26 cellular contexts compared by ENCODE assay signal in genomic region chrX:21960569-21960968, GRCh38. TPM values are rescaled to one million over a fixed set of nuclear protein-coding genes. Genes with fewer than 3 reads are reported as not detected.
A peak's percentile ranks its signal among the peaks of the same experiment; 100 is the strongest.
DNase-seq lines count a peak whose midpoint lies in the region; ATAC-seq, FAIRE-seq and TF ChIP-seq lines count a peak whose summit lies in the region.
"Had no signal": no experiment of that assay in that cellular context is flagged by ENCODE, and none has a peak within 500 bp of the region (broad histone marks: within the 10 kb centered on the region; RNA-seq: fewer than 3 reads in every experiment).

No MANE protein-coding gene starts in this region.

- DNase-seq in HepG2 (ENCODE audit: low spot score): peak; percentile 27
- DNase-seq in right lobe of liver: no peak
- DNase-seq in WTC11 (ENCODE audit: low spot score): no peak
- DNase-seq in iris pigment epithelial cell (ENCODE audit: low read depth): peak; percentile 47
- peak; percentile 22 for DNase-seq in testis
- DNase-seq in activated T-helper 1 cell treated with anti-CD3 and anti-CD28 coated beads, Interleukin-12 subunit alpha, Interleukin-12 subunit beta, Interleukin-2, Interleukin-4 antibody, amounts not matched to agents 30 ng/mL and 10 ng/mL and 1 ng/mL, durations not matched to agents 14 hours and 24 hours and 36 hours (ENCODE audit: low spot score): no peak
- DNase-seq in cerebellar nuclear complex (lab: John Stamatoyannopoulos, UW): no peak
- no peak for DNase-seq in activated CD8-positive, alpha-beta T cell treated with anti-CD3 and anti-CD28 coated beads for 36 hours
- DNase-seq: ACHN; activated CD4-positive, CD25-positive, alpha-beta regulatory T cell treated with anti-CD3 and anti-CD28 coated beads, Interleukin-2, amount 50 U/mL, for 72 hours; activated CD8-positive, alpha-beta T cell treated with anti-CD3 and anti-CD28 coated beads, Interleukin-2, amount 10 ng/mL, durations not matched to agents 7 days and 5 days; activated effector memory CD4-positive, alpha-beta T cell treated with anti-CD3 and anti-CD28 coated beads, Interleukin-2, amount 50 U/mL, for 16 hours; BE2C; mammary epithelial cell; NCI-H1105 treated with DMSO at 0.1 percent for 48 hours; NCI-H2029; NCI-H526; NK-92 treated with Interleukin-12 subunit alpha and Interleukin-12 subunit beta, amount 100 ng/mL, for 24 hours; SJCRH30; stimulated activated CD8-positive, alpha-beta memory T cell treated with anti-CD3 and anti-CD28 coated beads, Interleukin-4, amount 100 ng/mL, for 48 hours; T-helper 1 cell had no signal

- CTCF ChIA-PET in HepG2 (lab: Yijun Ruan, JAX; ENCODE audit: low intra/inter-chr PET ratio, low total read pairs): no interaction called here
- CTCF ChIA-PET in WTC11 (lab: Charles Lee): interaction anchor here (0.6 kb wide), 1 partner anchor 19 kb away, joined by 4 read pairs; no protein-coding TSS in a partner anchor
- CTCF ChIA-PET in activated CD8-positive, alpha-beta T cell treated with anti-CD3 and anti-CD28 coated beads for 36 hours (lab: Charles Lee): interaction anchor here (0.8 kb wide), 1 partner anchor 25 kb away, joined by 3 read pairs; no protein-coding TSS in a partner anchor

- ATAC-seq in HepG2 (peak; percentile 75), right lobe of liver (no peak), WTC11 (no peak)
- no peak for ATAC-seq in activated CD8-positive, alpha-beta T cell treated with anti-CD3 and anti-CD28 coated beads for 36 hours
- ATAC-seq: activated CD8-positive, alpha-beta T cell treated with anti-CD3 and anti-CD28 coated beads, Interleukin-2, amount 10 ng/mL, durations not matched to agents 7 days and 5 days had no signal

- 4% methylated on average over 3 of the region's 3 CpGs for WGBS in HepG2 (ENCODE audit: low lambda C conversion rate)
- WGBS in right lobe of liver (ENCODE audit: insufficient coverage, low coverage, low lambda C conversion rate, missing lambda C conversion rate): 56% methylated on average over 3 of the region's 3 CpGs
- WGBS in testis, 2 donors: 24 to 31% methylated on average over 3 of the region's 3 CpGs

- H3K9me3 ChIP-seq in HepG2 (ENCODE audit: low read length) (no peaks in the 10 kb centered on the region), right lobe of liver (no peaks in the 10 kb centered on the region), testis (no peaks in the 10 kb centered on the region)
- H3K9me3 ChIP-seq: BE2C, SJCRH30 had no signal

- H3K4me2 ChIP-seq in HepG2 (ENCODE audit: low read depth, low read length): no peak overlapping the region

- H3K9ac ChIP-seq in HepG2 (ENCODE audit: insufficient read depth, low read depth, low read length): no peak overlapping the region

- peaks cover 51% of the 10 kb centered on the region for H3K4me1 Mint-ChIP-seq in WTC11
- peaks cover 39% of the 10 kb centered on the region for H3K4me1 Mint-ChIP-seq in activated T-helper 1 cell treated with anti-CD3 and anti-CD28 coated beads, Interleukin-12 subunit alpha, Interleukin-12 subunit beta, Interleukin-2, Interleukin-4 antibody, amounts not matched to agents 30 ng/mL and 10 ng/mL and 1 ng/mL, durations not matched to agents 14 hours and 24 hours and 36 hours (ENCODE audit: low read depth)
- peaks cover 54% of the 10 kb centered on the region for H3K4me1 Mint-ChIP-seq in activated CD8-positive, alpha-beta T cell treated with anti-CD3 and anti-CD28 coated beads for 36 hours (ENCODE audit: low read depth)

- TF ChIP-seq CTCF in HepG2 (CRISPR knock-in tag; IDR thresholded peaks at IDR 0.05) (no peak), right lobe of liver (IDR thresholded peaks at IDR 0.05) (no peak), WTC11 (IDR thresholded peaks at IDR 0.05) (no peak), testis (IDR thresholded peaks at IDR 0.05) (no peak)
- no peak for TF ChIP-seq CTCF in activated CD8-positive, alpha-beta T cell treated with anti-CD3 and anti-CD28 coated beads for 36 hours (IDR thresholded peaks at IDR 0.05)

- H2AFZ ChIP-seq in HepG2 (ENCODE audit: low read length): no peak overlapping the region

- H3K27me3 Mint-ChIP-seq in WTC11 (ENCODE audit: low read depth): no peaks in the 10 kb centered on the region
- no peaks in the 10 kb centered on the region for H3K27me3 Mint-ChIP-seq in activated T-helper 1 cell treated with anti-CD3 and anti-CD28 coated beads, Interleukin-12 subunit alpha, Interleukin-12 subunit beta, Interleukin-2, Interleukin-4 antibody, amounts not matched to agents 30 ng/mL and 10 ng/mL and 1 ng/mL, durations not matched to agents 14 hours and 24 hours and 36 hours (ENCODE audit: insufficient read depth)
- no peaks in the 10 kb centered on the region for H3K27me3 Mint-ChIP-seq in activated CD8-positive, alpha-beta T cell treated with anti-CD3 and anti-CD28 coated beads for 36 hours

- H3K4me1 ChIP-seq in HepG2 (ENCODE audit: insufficient read depth, low read length): peaks cover 31% of the 10 kb centered on the region
- peaks cover 0 to 5% (median 0%) of the 10 kb centered on the region in 4 donors for H3K4me1 ChIP-seq in right lobe of liver
- peaks cover 6% of the 10 kb centered on the region for H3K4me1 ChIP-seq in testis

- no peak for TF ChIP-seq RAD21 in HepG2 (CRISPR knock-in tag; IDR thresholded peaks at IDR 0.05)

- H3K36me3 ChIP-seq in HepG2 (replicated peaks in 1 of 2; ENCODE audit: control insufficient read depth in 1 of 2, insufficient read depth in 2 of 2, low read length in 2 of 2): no peaks in the 10 kb centered on the region
- H3K36me3 ChIP-seq in right lobe of liver: no peaks in the 10 kb centered on the region
- H3K36me3 ChIP-seq in testis (ENCODE audit: low read depth, missing control alignments): no peaks in the 10 kb centered on the region
- H3K36me3 ChIP-seq: BE2C had no signal

- peak overlapping the region; percentile 65; the same call in 1 of the 2 replicates for H3K27ac Mint-ChIP-seq in WTC11
- no peak overlapping the region for H3K27ac Mint-ChIP-seq in activated T-helper 1 cell treated with anti-CD3 and anti-CD28 coated beads, Interleukin-12 subunit alpha, Interleukin-12 subunit beta, Interleukin-2, Interleukin-4 antibody, amounts not matched to agents 30 ng/mL and 10 ng/mL and 1 ng/mL, durations not matched to agents 14 hours and 24 hours and 36 hours
- no peak overlapping the region for H3K27ac Mint-ChIP-seq in activated CD8-positive, alpha-beta T cell treated with anti-CD3 and anti-CD28 coated beads for 36 hours

- no peaks in the 10 kb centered on the region for H3K36me3 Mint-ChIP-seq in WTC11
- H3K36me3 Mint-ChIP-seq in activated T-helper 1 cell treated with anti-CD3 and anti-CD28 coated beads, Interleukin-12 subunit alpha, Interleukin-12 subunit beta, Interleukin-2, Interleukin-4 antibody, amounts not matched to agents 30 ng/mL and 10 ng/mL and 1 ng/mL, durations not matched to agents 14 hours and 24 hours and 36 hours (ENCODE audit: low read depth): peaks cover 8% of the 10 kb centered on the region
- peaks cover 16% of the 10 kb centered on the region for H3K36me3 Mint-ChIP-seq in activated CD8-positive, alpha-beta T cell treated with anti-CD3 and anti-CD28 coated beads for 36 hours (ENCODE audit: low read depth)

- FAIRE-seq in HepG2 (lab: Jason Lieb, UNC): no peak
- FAIRE-seq: G401.6, H1, TTC549 had no signal

- TF ChIP-seq POLR2A in HepG2 (IDR thresholded peaks at IDR 0.05; ENCODE audit: insufficient read depth in 1 of 2, low read depth in 2 of 2, low read length in 2 of 2): no peak
- TF ChIP-seq POLR2A in right lobe of liver (IDR thresholded peaks at IDR 0.05): no peak
- TF ChIP-seq POLR2A in testis (IDR thresholded peaks at IDR 0.05): no peak

- H3K4me3 Mint-ChIP-seq in WTC11: no peak overlapping the region
- H3K4me3 Mint-ChIP-seq in activated T-helper 1 cell treated with anti-CD3 and anti-CD28 coated beads, Interleukin-12 subunit alpha, Interleukin-12 subunit beta, Interleukin-2, Interleukin-4 antibody, amounts not matched to agents 30 ng/mL and 10 ng/mL and 1 ng/mL, durations not matched to agents 14 hours and 24 hours and 36 hours: no peak overlapping the region
- H3K4me3 Mint-ChIP-seq in activated CD8-positive, alpha-beta T cell treated with anti-CD3 and anti-CD28 coated beads for 36 hours: no peak overlapping the region
- H3K4me3 Mint-ChIP-seq: activated CD8-positive, alpha-beta T cell treated with anti-CD3 and anti-CD28 coated beads, Interleukin-2, amount 10 ng/mL, durations not matched to agents 7 days and 5 days had no signal

- H3K27ac ChIP-seq in HepG2 (ENCODE audit: extremely low read length, insufficient read depth, low read length) (no peak overlapping the region), right lobe of liver (no peak overlapping the region), testis (no peak overlapping the region)
- H3K27ac ChIP-seq: epithelial cell of prostate, SJCRH30 had no signal

- POLR2A ChIA-PET in HepG2 (lab: Yijun Ruan, JAX): no interaction called here
- POLR2A ChIA-PET in WTC11 (lab: Charles Lee): interaction anchor here (0.7 kb wide), 1 partner anchor 633 kb away, joined by 4 read pairs; no protein-coding TSS in a partner anchor
- POLR2A ChIA-PET in activated CD8-positive, alpha-beta T cell treated with anti-CD3 and anti-CD28 coated beads for 36 hours (lab: Charles Lee): interaction anchor here (0.7 to 1.1 kb wide), 2 partner anchors 12 to 14 kb away, joined by 3 read pairs; no protein-coding TSS in a partner anchor

- intact Hi-C loops in HepG2 (cut with micrococcal nuclease; ENCODE audit: unreplicated experiment): no loop called here
- intact Hi-C loops in right lobe of liver (cut with DNase I): no loop called here
- intact Hi-C loops in testis (cut with DNase I; ENCODE audit: low total_unique reads): no loop called here
- intact Hi-C loops in activated T-helper 1 cell treated with anti-CD3 and anti-CD28 coated beads, Interleukin-12 subunit alpha, Interleukin-12 subunit beta, Interleukin-2, Interleukin-4 antibody, amounts not matched to agents 30 ng/mL and 10 ng/mL and 1 ng/mL, durations not matched to agents 14 hours and 24 hours and 36 hours (cut with micrococcal nuclease): no loop called here
- intact Hi-C loops in activated CD8-positive, alpha-beta T cell treated with anti-CD3 and anti-CD28 coated beads for 36 hours (cut with micrococcal nuclease): no loop called here

- no peaks in the 10 kb centered on the region for H3K9me3 Mint-ChIP-seq in WTC11
- H3K9me3 Mint-ChIP-seq in activated T-helper 1 cell treated with anti-CD3 and anti-CD28 coated beads, Interleukin-12 subunit alpha, Interleukin-12 subunit beta, Interleukin-2, Interleukin-4 antibody, amounts not matched to agents 30 ng/mL and 10 ng/mL and 1 ng/mL, durations not matched to agents 14 hours and 24 hours and 36 hours: no peaks in the 10 kb centered on the region
- H3K9me3 Mint-ChIP-seq in activated CD8-positive, alpha-beta T cell treated with anti-CD3 and anti-CD28 coated beads for 36 hours: no peaks in the 10 kb centered on the region

- no peak overlapping the region for H3K4me3 ChIP-seq in HepG2 (replicated peaks in 1 of 3; ENCODE audit: insufficient read depth in 1 of 3, low read depth in 2 of 3, low read length in 3 of 3)
- H3K4me3 ChIP-seq in right lobe of liver: no peak overlapping the region
- no peak overlapping the region for H3K4me3 ChIP-seq in testis
- H3K4me3 ChIP-seq: SJCRH30, skin epidermis had no signal

- peaks cover 14% of the 10 kb centered on the region for H4K20me1 ChIP-seq in HepG2 (ENCODE audit: insufficient read depth, low read length)

- BruUV-seq in HepG2 (replicated peaks; lab: Mats Ljungman, UMichigan): no TSS peak

- in situ Hi-C loops in HepG2 (cut with HindIII; ENCODE audit: extremely low pct_ligation_motif_present, low pct_unique_long_range_greater_than_20kb): no loop called here

- H3K27me3 ChIP-seq in HepG2 (ENCODE audit: control insufficient read depth in 1 of 2, insufficient read depth in 2 of 2, low read length in 2 of 2) (no peaks in the 10 kb centered on the region), right lobe of liver (no peaks in the 10 kb centered on the region), testis (no peaks in the 10 kb centered on the region)
- H3K27me3 ChIP-seq: BE2C, SJCRH30 had no signal

- TF ChIP-seq EP300 in HepG2 (IDR thresholded peaks at IDR 0.05; ENCODE audit: low read depth in 2 of 2, low read length in 2 of 2) (no peak), HepG2 (CRISPR knock-in tag; IDR thresholded peaks at IDR 0.05; ENCODE audit: borderline replicate concordance) (no peak)

- H3K79me2 ChIP-seq in HepG2 (ENCODE audit: insufficient read depth, low read length): peaks cover 82% of the 10 kb centered on the region

RNA-seq across cellular contexts. Expression of gene SMS, which starts 20.1 kb away (rescaled TPM):
- total RNA-seq in HepG2 (2016; rRNA removed; fragmentation: Illumina TruSeq; extraction: Trizol) (91.9 and 115 TPM in 2 replicates), right lobe of liver (10 to 100 TPM; 14.6 to 27.1 (median 21.9) TPM), WTC11 (2021) (170 to 173 TPM (median 172 TPM) in 3 replicates), testis (10 to 100 TPM; 35.7 to 38.8 TPM)
- 46.6 and 52.3 TPM in 2 replicates for total RNA-seq in HepG2 (2016; cell fraction: cytosol; rRNA removed; fragmentation: Illumina TruSeq; extraction: Trizol; ENCODE audit: low read depth)
- total RNA-seq in HepG2 (2016; cell fraction: insoluble cytoplasmic fraction; rRNA removed; fragmentation: Illumina TruSeq; extraction: Trizol): 95.1 and 105 TPM in 2 replicates
- total RNA-seq in HepG2 (2016; cell fraction: membrane; rRNA removed; fragmentation: Illumina TruSeq; extraction: Trizol): 91.1 and 102 TPM in 2 replicates
- total RNA-seq in HepG2 (2016; cell fraction: nucleus; rRNA removed; fragmentation: Illumina TruSeq; extraction: Trizol): 32.1 and 33.7 TPM in 2 replicates
- polyA plus RNA-seq in HepG2 (2011; rRNA removed) (29.6 and 40.5 TPM in 2 replicates), testis (ENCODE audit: insufficient read depth, low read depth, low replicate concordance) (49.8 TPM)
- 27.2 and 29.2 TPM in 2 replicates for polyA plus RNA-seq in HepG2 (2011; cell fraction: cytosol; rRNA removed)
- 11.3 and 11.5 TPM in 2 replicates for polyA plus RNA-seq in HepG2 (2011; cell fraction: nucleus; rRNA removed)
- polyA plus RNA-seq in HepG2 (2012): 60.8 and 71.1 TPM in 2 replicates
- polyA plus RNA-seq in HepG2 (2016; cell fraction: cytosol; fragmentation: Illumina TruSeq; extraction: Trizol; ENCODE audit: low read depth): 48.6 and 66.4 TPM in 2 replicates
- 126 and 134 TPM in 2 replicates for polyA plus RNA-seq in HepG2 (2016; cell fraction: insoluble cytoplasmic fraction; fragmentation: Illumina TruSeq; extraction: Trizol; ENCODE audit: low read depth)
- 84.4 and 95.5 TPM in 2 replicates for polyA plus RNA-seq in HepG2 (2016; cell fraction: membrane; fragmentation: Illumina TruSeq; extraction: Trizol; ENCODE audit: low read depth)
- 54.1 and 59.0 TPM in 2 replicates for polyA plus RNA-seq in HepG2 (2016; cell fraction: nucleus; fragmentation: Illumina TruSeq; extraction: Trizol; ENCODE audit: insufficient read depth, low read depth)
- polyA minus RNA-seq in HepG2 (2011; rRNA and poly(A)+ RNA removed; ENCODE audit: low replicate concordance): 17.4 and 47.2 TPM in 2 replicates
- polyA minus RNA-seq in HepG2 (2011; cell fraction: cytosol; rRNA and poly(A)+ RNA removed): 34.7 and 40.9 TPM in 2 replicates
- polyA minus RNA-seq in HepG2 (2011; cell fraction: nucleus; rRNA and poly(A)+ RNA removed): 11.2 and 16.8 TPM in 2 replicates
- 144 and 145 TPM in 2 replicates for total RNA-seq in activated T-helper 1 cell treated with anti-CD3 and anti-CD28 coated beads, Interleukin-12 subunit alpha, Interleukin-12 subunit beta, Interleukin-2, Interleukin-4 antibody, amounts not matched to agents 30 ng/mL and 10 ng/mL and 1 ng/mL, durations not matched to agents 14 hours and 24 hours and 36 hours
- 100 to 1,000 TPM; 175 to 184 TPM for total RNA-seq in activated CD8-positive, alpha-beta T cell treated with anti-CD3 and anti-CD28 coated beads for 36 hours

Comparison
In these comparisons a context has a peak if more than half of its experiments do, and no peak if none do; other contexts are left out.
1. DNase-seq: peak in HepG2 (single experiment), iris pigment epithelial cell (single experiment) and testis (single experiment); none in right lobe of liver (0 of 3), WTC11 (single experiment), activated T-helper 1 cell treated with anti-CD3 and anti-CD28 coated beads, Interleukin-12 subunit alpha, Interleukin-12 subunit beta, Interleukin-2, Interleukin-4 antibody, amounts not matched to agents 30 ng/mL and 10 ng/mL and 1 ng/mL, durations not matched to agents 14 hours and 24 hours and 36 hours (single experiment), cerebellar nuclear complex (0 of 2) and activated CD8-positive, alpha-beta T cell treated with anti-CD3 and anti-CD28 coated beads for 36 hours (single experiment).